In the genomic region with DNA sequence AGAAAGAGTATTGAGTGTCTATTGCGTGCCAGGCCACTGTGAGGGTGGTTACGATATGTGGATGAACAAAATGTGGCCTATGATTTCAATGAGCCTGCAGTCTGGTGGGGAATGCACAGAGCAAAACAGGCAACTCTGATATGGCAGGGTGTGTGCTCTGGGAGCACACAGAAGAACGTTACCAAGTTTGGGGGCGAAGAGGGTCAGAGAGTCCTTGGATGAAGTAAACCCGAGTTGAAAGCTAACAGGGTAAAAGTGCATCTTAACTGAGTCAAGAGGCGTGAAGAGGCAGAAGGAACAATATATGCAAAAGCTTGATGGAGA, we compare ENCODE assay signal across 1 cellular context.
TF ChIP-seq lines count a peak whose summit lies in the region.

No MANE protein-coding gene starts in this region.

TF ChIP-seq in WTC11, 78 proteins besides CTCF, POLR2A, EP300 and RAD21 (continued from another document):
- no peak for TF ChIP-seq ZNF425 (CRISPR knock-in tag; conservative IDR thresholded peaks at IDR 0.05)
- no peak for TF ChIP-seq NR2C2 (CRISPR knock-in tag; IDR thresholded peaks at IDR 0.05)
- TF ChIP-seq GTF2I (CRISPR knock-in tag; conservative IDR thresholded peaks at IDR 0.05) = no peak
- no peak for TF ChIP-seq PRRX2 (CRISPR knock-in tag; IDR thresholded peaks at IDR 0.05)
- TF ChIP-seq TEAD1 (CRISPR knock-in tag; IDR thresholded peaks at IDR 0.05) = no peak
